Comparison of ENCODE assay signal across 1 cellular context in genomic region chr4:8886625-8887406, GRCh38.
TF ChIP-seq lines count a peak whose summit lies in the region.

No MANE protein-coding gene starts in this region.

TF ChIP-seq in GM12878, 131 proteins besides CTCF, POLR2A, EP300 and RAD21 (continued from another document):
- no peak for TF ChIP-seq ZNF687 (IDR thresholded peaks at IDR 0.05)
